Comparison of ENCODE assay signal across 7 cellular contexts in the genomic region with DNA sequence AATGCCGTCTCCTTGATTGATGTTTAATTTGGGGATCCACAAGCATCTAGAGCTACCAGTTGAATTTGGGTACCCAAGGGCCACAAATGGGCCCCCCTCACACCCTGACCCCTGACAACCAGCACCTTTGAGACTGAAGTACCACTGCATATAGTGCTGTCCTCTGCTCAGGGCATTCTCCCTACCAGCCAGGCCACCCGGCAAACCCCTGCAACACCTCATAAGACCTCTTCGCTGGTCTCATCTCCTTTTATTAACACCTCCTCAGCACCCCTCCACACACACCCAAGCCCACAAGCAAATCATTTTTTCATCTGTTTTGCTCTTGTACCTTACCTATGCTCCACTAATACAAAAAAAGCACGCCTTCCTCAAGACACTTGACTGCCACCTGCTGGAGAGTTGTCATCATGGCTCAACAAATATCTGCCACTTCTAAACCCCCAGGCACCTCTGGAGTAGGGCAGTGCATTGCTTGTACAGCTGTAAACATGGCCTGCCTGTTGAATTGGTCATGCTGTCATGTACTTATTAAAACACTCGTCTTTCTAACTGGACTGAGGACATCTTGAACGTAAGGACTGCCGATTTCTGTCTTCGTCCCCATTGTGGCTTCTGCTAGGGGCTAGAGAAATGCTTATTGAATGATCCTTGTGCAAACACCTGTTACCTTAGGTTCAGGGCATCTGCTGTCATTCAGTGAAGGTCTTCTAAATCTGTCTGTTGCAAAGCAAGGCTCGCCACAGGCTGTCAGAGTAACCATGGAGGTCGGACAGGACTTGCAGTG.
A peak's percentile ranks its signal among the peaks of the same experiment; 100 is the strongest.
DNase-seq lines count a peak whose midpoint lies in the region; ATAC-seq, FAIRE-seq and TF ChIP-seq lines count a peak whose summit lies in the region.

No MANE protein-coding gene starts in this region.

- H3K4me3 ChIP-seq in left lung, result no peak overlapping the region

- peaks cover 4 to 22% of the 10 kb centered on the region in 2 donors for H3K4me1 ChIP-seq in left lung

- no peak overlapping the region for H3K27ac ChIP-seq in left lung

- no peaks in the 10 kb centered on the region for H3K27me3 ChIP-seq in left lung

- no peak for TF ChIP-seq POLR2A in GM12892 (IDR thresholded peaks at IDR 0.05; ENCODE audit: low read depth, low read length)

- TF ChIP-seq CTCF in left lung (IDR thresholded peaks at IDR 0.05), result peak; percentile 63 to 74

- DNase-seq in GM12892 (ENCODE audit: insufficient read length), result no peak
- peak; percentile 91 for DNase-seq in NCI-H2227 (lab: John Stamatoyannopoulos, UW; ENCODE audit: unreplicated experiment)
- peak; percentile 59 for DNase-seq in activated CD4-positive, CD25-positive, alpha-beta regulatory T cell treated with anti-CD3 and anti-CD28 coated beads, Interleukin-2, amount 50 U/mL, for 72 hours
- peak; percentile 73 for DNase-seq in cerebellar cortex (ENCODE audit: low spot score)
- DNase-seq in left lung, result peak in 1 of 2 donors; percentile 52
- DNase-seq in stimulated activated CD4-positive, alpha-beta T cell treated with anti-CD3 and anti-CD28 coated beads, TNF-alpha, amount 100 ng/mL, for 24 hours (ENCODE audit: low read depth in 3 of 3), result peak; percentile 49 to 60 (median 60)

- intact Hi-C loops in left lung (cut with DNase I), result loop anchor here in 1 of 2 donors (10.0 kb wide), 1 partner anchor 109 kb away; no protein-coding TSS in a partner anchor

- ATAC-seq in HG02943 (IDR thresholded peaks at IDR 0.05; ENCODE audit: low read depth, unreplicated experiment) (peak; percentile 50), left lung (peak; percentile 80)

- H3K36me3 ChIP-seq in left lung, result peaks cover 0 to 6% of the 10 kb centered on the region in 2 donors

- FAIRE-seq in GM12892 (lab: Jason Lieb, UNC), result peak; percentile 90

- H3K9me3 ChIP-seq in left lung, result no peaks in the 10 kb centered on the region
